In genomic region chr4:3201718-3202702, GRCh38 we compare ENCODE assay signal across 8 cellular contexts. TPM values are rescaled to one million over a fixed set of nuclear protein-coding genes. Genes with fewer than 3 reads are reported as not detected.
DNase-seq lines count a peak whose midpoint lies in the region; ATAC-seq, FAIRE-seq and TF ChIP-seq lines count a peak whose summit lies in the region.

No MANE protein-coding gene starts in this region.

- CTCF ChIA-PET in activated B cell treated with CpG ODN at 0.5 μM for 24 hours (lab: Charles Lee), result no interaction called here

- H3K27me3 ChIP-seq in small intestine (ENCODE audit: control insufficient read depth in 2 of 2, insufficient read depth in 2 of 2, low read length in 2 of 2) (no peaks in the 10 kb centered on the region), pancreas (no peaks in the 10 kb centered on the region)

- no peak for TF ChIP-seq CTCF in GM13976 (IDR thresholded peaks at IDR 0.05; ENCODE audit: borderline replicate concordance, control extremely low read depth, extremely low read depth, insufficient read depth, missing control alignments)
- TF ChIP-seq CTCF in activated B cell treated with CpG ODN at 0.5 μM for 24 hours (IDR thresholded peaks at IDR 0.05), result no peak
- TF ChIP-seq CTCF in choroid plexus epithelial cell (conservative IDR thresholded peaks at IDR 0.05; ENCODE audit: low read depth, low read length), result no peak
- TF ChIP-seq CTCF in pancreas (IDR thresholded peaks at IDR 0.05), result no peak

- H3K9me3 ChIP-seq in small intestine (ENCODE audit: control insufficient read depth, low read depth) (no peaks in the 10 kb centered on the region), pancreas (no peaks in the 10 kb centered on the region)

- peak; percentile 61 for ATAC-seq in HG03108 (IDR thresholded peaks at IDR 0.05; ENCODE audit: unreplicated experiment)
- peak; percentile 71 for ATAC-seq in activated B cell treated with CpG ODN at 0.5 μM for 24 hours (ENCODE audit: low read depth)
- ATAC-seq in pancreas, result no peak

- H3K27ac Mint-ChIP-seq in activated B cell treated with CpG ODN at 0.5 μM for 24 hours, result peak overlapping the region; percentile 57

- intact Hi-C loops in activated B cell treated with CpG ODN at 0.5 μM for 24 hours (cut with micrococcal nuclease), result no loop called here
- intact Hi-C loops in pancreas (cut with DNase I), result no loop called here

- H3K36me3 ChIP-seq in small intestine (ENCODE audit: control insufficient read depth in 2 of 2, insufficient read depth in 2 of 2, low read length in 2 of 2) (peaks cover 12 to 13% of the 10 kb centered on the region in 2 donors), pancreas (peaks cover 0 to 29% (median 9%) of the 10 kb centered on the region in 3 donors)

- no peaks in the 10 kb centered on the region for H3K9me3 Mint-ChIP-seq in activated B cell treated with CpG ODN at 0.5 μM for 24 hours

- WGBS in small intestine, 3 donors, result 69 to 82% (median 74%) methylated on average over 11 of the region's 11 CpGs
- WGBS in pancreas, 2 donors, result 81 to 84% methylated on average over 11 of the region's 11 CpGs

- FAIRE-seq in small intestine (lab: Jason Lieb, UNC) (no peak), pancreas (lab: Jason Lieb, UNC) (no peak)

- POLR2A ChIA-PET in activated B cell treated with CpG ODN at 0.5 μM for 24 hours (lab: Charles Lee), result no interaction called here

- H3K27ac ChIP-seq in small intestine (ENCODE audit: low read depth in 1 of 2, low read length in 1 of 2) (peak overlapping the region in 1 of 2 donors; percentile 74), pancreas (peak overlapping the region in 2 of 4 donors; percentile 80 to 81)

- peaks cover 0 to 5% of the 10 kb centered on the region in 2 donors for H3K4me1 ChIP-seq in small intestine (ENCODE audit: control insufficient read depth in 2 of 2, insufficient read depth in 1 of 2, low read depth in 1 of 2, low read length in 1 of 2)
- peaks cover 9 to 23% (median 17%) of the 10 kb centered on the region in 3 donors for H3K4me1 ChIP-seq in pancreas

- H3K4me1 Mint-ChIP-seq in activated B cell treated with CpG ODN at 0.5 μM for 24 hours, result peaks cover 22% of the 10 kb centered on the region

- H3K4me3 ChIP-seq in choroid plexus epithelial cell (ENCODE audit: low read depth, low read length), result no peak overlapping the region
- no peak overlapping the region for H3K4me3 ChIP-seq in small intestine (ENCODE audit: low read depth in 1 of 2, low read length in 2 of 2)
- no peak overlapping the region for H3K4me3 ChIP-seq in pancreas

- H3K36me3 Mint-ChIP-seq in activated B cell treated with CpG ODN at 0.5 μM for 24 hours (ENCODE audit: low read depth), result peaks cover 80% of the 10 kb centered on the region

- in situ Hi-C loops in GM13976 (cut with MboI; ENCODE audit: low sequenced_read_pairs, unreplicated experiment), result no loop called here
- in situ Hi-C loops in ACHN (cut with HindIII; ENCODE audit: low pct_ligation_motif_present, low pct_unique_long_range_greater_than_20kb, low sequenced_read_pairs), result no loop called here

- no peak overlapping the region for H3K4me3 Mint-ChIP-seq in activated B cell treated with CpG ODN at 0.5 μM for 24 hours

- H3K27me3 Mint-ChIP-seq in activated B cell treated with CpG ODN at 0.5 μM for 24 hours, result no peaks in the 10 kb centered on the region

- peak; percentile 75 for DNase-seq in GM13976 (ENCODE audit: low spot score)
- no peak for DNase-seq in activated B cell treated with CpG ODN at 0.5 μM for 24 hours
- peak; percentile 56 for DNase-seq in choroid plexus epithelial cell (ENCODE audit: low read depth)
- DNase-seq in small intestine, result peak; percentile 38
- DNase-seq in ACHN, result no peak
- no peak for DNase-seq in NCI-H2029 treated with DMSO at 0.1 percent for 48 hours (lab: John Stamatoyannopoulos, UW)
- DNase-seq in pancreas, result no peak

RNA-seq across cellular contexts. Expression of gene MSANTD1, which starts 46.9 kb away (rescaled TPM):
- 3.4 and 5.0 TPM in 2 replicates for total RNA-seq in activated B cell treated with CpG ODN at 0.5 μM for 24 hours
- polyA plus RNA-seq in small intestine, result under 1 TPM; 0.27 to 0.45 (median 0.28) TPM
- total RNA-seq in pancreas, result 1 to 10 TPM in 2 of 6 donors, under 1 TPM in 4; 0.54 to 1.6 (median 0.88) TPM
- 1 to 10 TPM; 1.3 to 2.9 TPM for polyA plus RNA-seq in pancreas

Comparison
In these comparisons a context has a peak if more than half of its experiments do, and no peak if none do; other contexts are left out.
1. DNase-seq: peak in GM13976 (single experiment), choroid plexus epithelial cell (single experiment) and small intestine (single experiment); none in activated B cell treated with CpG ODN at 0.5 μM for 24 hours (single experiment), ACHN (single experiment), NCI-H2029 treated with DMSO at 0.1 percent for 48 hours (single experiment) and pancreas (0 of 6).
2. ATAC-seq: peak in HG03108 (single experiment) and activated B cell treated with CpG ODN at 0.5 μM for 24 hours (single experiment); none in pancreas (0 of 4).